In the genomic region with DNA sequence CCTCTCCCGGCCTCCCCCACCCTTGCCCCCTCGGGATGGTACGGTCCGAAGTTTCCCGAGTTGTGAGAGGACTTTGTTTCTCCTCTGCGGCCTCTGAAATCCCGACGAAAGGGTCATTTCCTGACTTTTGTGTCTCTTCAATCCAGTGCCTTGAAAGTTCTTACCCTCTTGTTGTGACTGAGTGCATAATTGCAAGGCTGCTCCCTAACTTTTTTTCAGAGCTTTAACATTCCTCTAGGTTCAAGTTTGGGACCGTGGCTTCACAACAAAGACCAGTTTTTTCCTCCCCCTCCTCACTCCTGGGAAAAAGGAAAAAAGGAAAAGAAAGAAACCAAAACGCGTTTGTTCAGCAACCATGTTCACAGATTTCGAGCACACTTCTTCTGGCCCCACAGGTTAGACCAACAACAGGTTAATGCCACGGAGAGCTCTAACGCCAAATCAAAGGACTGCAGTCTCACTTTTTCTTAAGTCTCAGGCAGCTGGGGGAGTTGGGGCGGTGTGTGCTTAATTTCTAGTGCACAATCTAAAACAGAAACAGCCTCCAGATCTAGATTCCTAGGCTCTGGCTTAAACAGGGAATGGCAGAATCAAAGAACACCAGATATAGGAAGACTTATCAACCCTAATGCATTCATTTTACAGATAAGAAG, we compare ENCODE assay signal across 8 cellular contexts.
DNase-seq lines count a peak whose midpoint lies in the region; ATAC-seq and TF ChIP-seq lines count a peak whose summit lies in the region.

No MANE protein-coding gene starts in this region.

- peaks cover 58% of the 10 kb centered on the region for H3K27me3 Mint-ChIP-seq in activated naive CD4-positive, alpha-beta T cell treated with anti-CD3 and anti-CD28 coated beads for 36 hours (ENCODE audit: low read depth)

- intact Hi-C loops in activated naive CD4-positive, alpha-beta T cell treated with anti-CD3 and anti-CD28 coated beads for 36 hours (cut with micrococcal nuclease), result loop anchor here (2.0 kb wide), 1 partner anchor 1353 kb away; no protein-coding TSS in a partner anchor
- intact Hi-C loops in lower lobe of right lung (cut with DNase I), result no loop called here

- H3K9me3 ChIP-seq in lower lobe of right lung, result no peaks in the 10 kb centered on the region

- no peak overlapping the region for H3K27ac Mint-ChIP-seq in activated naive CD4-positive, alpha-beta T cell treated with anti-CD3 and anti-CD28 coated beads for 36 hours

- H3K4me1 ChIP-seq in lower lobe of right lung (peaks cover 49% of the 10 kb centered on the region), urinary bladder (ENCODE audit: insufficient read depth) (no peaks in the 10 kb centered on the region)

- H3K4me3 ChIP-seq in lower lobe of right lung (peak overlapping the region; percentile 64), urinary bladder (ENCODE audit: low read depth, low read length) (peak overlapping the region; percentile 54)

- ATAC-seq in lower lobe of right lung, result peak; percentile 4 to 13
- no peak for ATAC-seq in GM18870 (IDR thresholded peaks at IDR 0.05; ENCODE audit: unreplicated experiment)

- CTCF ChIA-PET in activated naive CD4-positive, alpha-beta T cell treated with anti-CD3 and anti-CD28 coated beads for 36 hours (lab: Charles Lee), result no interaction called here

- DNase-seq in activated naive CD4-positive, alpha-beta T cell treated with anti-CD3 and anti-CD28 coated beads for 36 hours, result no peak
- DNase-seq in activated naive CD4-positive, alpha-beta T cell treated with anti-CD3 and anti-CD28 coated beads, Interleukin-2, amount 50 U/mL, for 16 hours, result no peak
- DNase-seq in caudate nucleus (lab: John Stamatoyannopoulos, UW), result peak in 8 of 61 donors; percentile 2 to 65 (median 36)
- no peak for DNase-seq in lower lobe of right lung
- no peak for DNase-seq in NCI-H2107 (lab: John Stamatoyannopoulos, UW)
- DNase-seq in H4 (ENCODE audit: low spot score), result no peak

- WGBS in urinary bladder, result 12% methylated on average over 15 of the region's 15 CpGs

- H3K36me3 ChIP-seq in lower lobe of right lung, result no peaks in the 10 kb centered on the region
- H3K36me3 ChIP-seq in urinary bladder (ENCODE audit: insufficient read depth), result no peaks in the 10 kb centered on the region

- H3K4me1 Mint-ChIP-seq in activated naive CD4-positive, alpha-beta T cell treated with anti-CD3 and anti-CD28 coated beads for 36 hours (ENCODE audit: low read depth), result peaks cover 32% of the 10 kb centered on the region

- no peaks in the 10 kb centered on the region for H3K36me3 Mint-ChIP-seq in activated naive CD4-positive, alpha-beta T cell treated with anti-CD3 and anti-CD28 coated beads for 36 hours (ENCODE audit: low read depth)

- no peak for TF ChIP-seq CTCF in lower lobe of right lung (IDR thresholded peaks at IDR 0.05)

- H3K27ac ChIP-seq in caudate nucleus (ENCODE audit: low read depth, low read length) (peak overlapping the region; percentile 97), lower lobe of right lung (peak overlapping the region; percentile 93), urinary bladder (ENCODE audit: low read depth) (peak overlapping the region; percentile 89)

- no peaks in the 10 kb centered on the region for H3K27me3 ChIP-seq in lower lobe of right lung (ENCODE audit: low read depth)

- peak overlapping the region; percentile 41 for H3K4me3 Mint-ChIP-seq in activated naive CD4-positive, alpha-beta T cell treated with anti-CD3 and anti-CD28 coated beads for 36 hours

- no peaks in the 10 kb centered on the region for H3K9me3 Mint-ChIP-seq in activated naive CD4-positive, alpha-beta T cell treated with anti-CD3 and anti-CD28 coated beads for 36 hours
